Comparison of ENCODE assay signal across 8 cellular contexts in the genomic region with DNA sequence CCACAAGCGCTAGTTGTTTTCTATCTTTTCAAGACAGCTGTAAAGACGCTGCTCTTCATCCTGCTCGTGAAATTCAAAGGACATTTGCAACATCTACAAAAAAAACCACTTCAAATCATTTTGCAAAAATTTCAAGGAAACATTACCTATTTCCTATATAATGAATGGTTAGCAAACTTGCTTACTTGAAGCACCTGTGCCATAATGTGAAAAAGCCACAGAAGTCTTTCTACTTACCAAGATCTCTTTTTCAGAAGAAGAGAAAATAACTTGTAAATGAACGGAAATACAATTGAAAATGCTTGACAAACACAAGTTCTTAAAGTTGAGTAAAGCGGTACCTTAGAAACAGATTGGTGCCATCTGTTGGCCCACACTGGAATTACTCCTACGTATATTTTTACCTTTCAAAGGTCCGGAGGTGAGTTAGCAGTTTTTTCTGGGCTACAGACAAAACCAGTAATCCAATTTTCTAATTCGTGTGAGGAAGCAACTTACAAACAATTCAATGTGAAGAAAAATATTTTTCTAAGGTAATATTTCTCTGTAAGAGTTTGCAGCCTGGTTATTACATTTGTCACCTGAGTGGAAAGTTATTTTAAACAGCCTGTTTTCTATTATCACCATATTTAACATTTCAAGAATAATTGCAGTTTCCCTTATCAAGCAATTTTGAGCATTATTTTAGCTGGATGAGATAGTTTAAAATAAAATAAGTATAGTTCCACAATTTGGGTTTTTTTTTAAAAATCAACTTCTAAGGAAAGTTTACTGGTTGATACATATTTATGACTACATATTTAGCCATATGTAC. TPM values are rescaled to one million over a fixed set of nuclear protein-coding genes. Genes with fewer than 3 reads are reported as not detected.
DNase-seq lines count a peak whose midpoint lies in the region; ATAC-seq, FAIRE-seq and TF ChIP-seq lines count a peak whose summit lies in the region.

A gene with protein sequence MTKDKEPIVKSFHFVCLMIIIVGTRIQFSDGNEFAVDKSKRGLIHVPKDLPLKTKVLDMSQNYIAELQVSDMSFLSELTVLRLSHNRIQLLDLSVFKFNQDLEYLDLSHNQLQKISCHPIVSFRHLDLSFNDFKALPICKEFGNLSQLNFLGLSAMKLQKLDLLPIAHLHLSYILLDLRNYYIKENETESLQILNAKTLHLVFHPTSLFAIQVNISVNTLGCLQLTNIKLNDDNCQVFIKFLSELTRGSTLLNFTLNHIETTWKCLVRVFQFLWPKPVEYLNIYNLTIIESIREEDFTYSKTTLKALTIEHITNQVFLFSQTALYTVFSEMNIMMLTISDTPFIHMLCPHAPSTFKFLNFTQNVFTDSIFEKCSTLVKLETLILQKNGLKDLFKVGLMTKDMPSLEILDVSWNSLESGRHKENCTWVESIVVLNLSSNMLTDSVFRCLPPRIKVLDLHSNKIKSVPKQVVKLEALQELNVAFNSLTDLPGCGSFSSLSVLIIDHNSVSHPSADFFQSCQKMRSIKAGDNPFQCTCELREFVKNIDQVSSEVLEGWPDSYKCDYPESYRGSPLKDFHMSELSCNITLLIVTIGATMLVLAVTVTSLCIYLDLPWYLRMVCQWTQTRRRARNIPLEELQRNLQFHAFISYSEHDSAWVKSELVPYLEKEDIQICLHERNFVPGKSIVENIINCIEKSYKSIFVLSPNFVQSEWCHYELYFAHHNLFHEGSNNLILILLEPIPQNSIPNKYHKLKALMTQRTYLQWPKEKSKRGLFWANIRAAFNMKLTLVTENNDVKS (minus strand): TSS at position 294 of the 814 bp plus-strand sequence. CDS start 27,344 bp downstream, outside the sequence.

- peak within 1 kb of the TSS in 1 of 2 experiments; percentile 57; a peak in 2 of 4 replicates for H3K9ac ChIP-seq in K562 (ENCODE audit: insufficient read depth in 1 of 2, low read depth in 2 of 2, low read length in 2 of 2)

- under 1% methylated on average over 8 of the region's 8 CpGs for WGBS in K562 (ENCODE audit: insufficient coverage, low coverage, missing lambda C conversion rate)

- peak; percentile 70 to 76 for TF ChIP-seq RAD21 in K562 (CRISPR knock-in tag; conservative IDR thresholded peaks at IDR 0.05 in 1 of 2, IDR thresholded peaks at IDR 0.05 in 1 of 2)

- H3K4me3 Mint-ChIP-seq in CD4-positive, alpha-beta memory T cell: peak within 1 kb of the TSS; percentile 74 to 87 (median 81)
- H3K4me3 Mint-ChIP-seq in immature natural killer cell: peak within 1 kb of the TSS; percentile 83 to 91 (median 86)

- H2AFZ ChIP-seq in K562 (ENCODE audit: low read depth, low read length): peak within 1 kb of the TSS; percentile 88

- peak within 1 kb of the TSS; percentile 4 to 43 for H3K4me3 ChIP-seq in CD4-positive, alpha-beta memory T cell (ENCODE audit: low read length in 2 of 2)
- peak within 1 kb of the TSS; percentile 20; the same call in 1 of the 2 replicates for H3K4me3 ChIP-seq in K562

- TF ChIP-seq POLR2A in K562 (conservative IDR thresholded peaks at IDR 0.05): no peak

- H3K9me1 ChIP-seq in K562 (ENCODE audit: control insufficient read depth, insufficient read depth, low read length): no peaks in the 10 kb centered on the region

- 0 out of 2 replicates have a peak, but pooled peaks have one; percentile 34 for TF ChIP-seq EP300 in K562 (IDR thresholded peaks at IDR 0.05; ENCODE audit: low read length)

- no peaks in the 10 kb centered on the region for H3K36me3 ChIP-seq in CD4-positive, alpha-beta memory T cell (ENCODE audit: insufficient read depth, low read length)
- H3K36me3 ChIP-seq in K562 (ENCODE audit: control insufficient read depth, insufficient read depth, low read length): no peaks in the 10 kb centered on the region

- H3K9me3 Mint-ChIP-seq in CD4-positive, alpha-beta memory T cell: peaks cover 0 to 6% (median 0%) of the 10 kb centered on the region in 8 donors
- H3K9me3 Mint-ChIP-seq in immature natural killer cell: no peaks in the 10 kb centered on the region

- CTCF ChIA-PET in CD4-positive, alpha-beta memory T cell (lab: Charles Lee; ENCODE audit: partially characterized antibody): interaction anchor here (0.9 to 4.1 kb wide), 12 partner anchors 9 to 794 kb away, joined by 3 to 90 read pairs (median 5); partner anchors contain the start of genes TLR1 and TLR10
- CTCF ChIA-PET in K562 (lab: Yijun Ruan, JAX; ENCODE audit: low intra/inter-chr PET ratio): interaction anchor here (0.6 to 2.1 kb wide), 3 partner anchors 97 to 125 kb away, joined by 4 to 11 read pairs (median 4); no protein-coding TSS in a partner anchor

- no peaks in the 10 kb centered on the region for H3K36me3 Mint-ChIP-seq in CD4-positive, alpha-beta memory T cell
- peaks cover 0 to 4% (median 0%) of the 10 kb centered on the region in 3 donors for H3K36me3 Mint-ChIP-seq in immature natural killer cell

- peak within 1 kb of the TSS; percentile 50 for H3K4me2 ChIP-seq in K562 (ENCODE audit: insufficient read depth, low read length)

- H3K4me1 ChIP-seq in CD4-positive, alpha-beta memory T cell (ENCODE audit: insufficient read depth, low read length): peaks cover 30% of the 10 kb centered on the region
- H3K4me1 ChIP-seq in K562 (replicated peaks in 1 of 2; ENCODE audit: control insufficient read depth in 2 of 2, insufficient read depth in 2 of 2, low read length in 2 of 2): peaks cover 0 to 20% of the 10 kb centered on the region in 2 experiments; a peak in 3 of 5 replicates

- intact Hi-C loops in CD4-positive, alpha-beta memory T cell (cut with micrococcal nuclease): loop anchor here (1.0 to 5.0 kb wide), 6 partner anchors 18 to 794 kb away; partner anchors contain the start of genes TLR1 and TLR10
- intact Hi-C loops in K562 (cut with micrococcal nuclease): loop anchor here (2.0 to 5.0 kb wide), 3 partner anchors 74 to 794 kb away; partner anchors contain the start of gene TLR10

- in situ Hi-C loops in K562 (cut with MboI): no loop called here

- no peaks in the 10 kb centered on the region for H4K20me1 ChIP-seq in K562 (replicated peaks; ENCODE audit: control insufficient read depth, insufficient read depth, low read length)

- TF ChIP-seq CTCF in K562 (IDR thresholded peaks at IDR 0.05 in 2 of 3, conservative IDR thresholded peaks at IDR 0.05 in 1 of 3; ENCODE audit: insufficient read depth in 2 of 3, low read depth in 1 of 3, low read length in 3 of 3): peak; percentile 66 to 87 (median 73)

- ATAC-seq in GM21390 (IDR thresholded peaks at IDR 0.05; ENCODE audit: unreplicated experiment) (peak; percentile 44), K562 (peak; percentile 78), HG02973 (IDR thresholded peaks at IDR 0.05; ENCODE audit: unreplicated experiment) (no peak)

- DNase-seq in CD4-positive, alpha-beta memory T cell: peak; percentile 70 to 81 (median 76)
- DNase-seq in LoVo (ENCODE audit: low spot score): peak; percentile 81
- peak in 4 of 5 experiments; percentile 36 to 86 (median 44) for DNase-seq in T-helper 2 cell
- peak; percentile 51 to 89 (median 60) for DNase-seq in K562 (ENCODE audit: extremely low read depth in 1 of 4, low spot score in 3 of 4)
- peak; percentile 55 to 63 (median 56) for DNase-seq in immature natural killer cell
- peak; percentile 25 to 51 (median 30) for DNase-seq in stimulated activated CD4-positive, alpha-beta T cell treated with anti-CD3 and anti-CD28 coated beads, Interleukin-1b, Interleukin-23, amount 100 ng/mL, for 24 hours (ENCODE audit: low read depth in 4 of 4, low spot score in 1 of 4)

- peak; percentile 95 for FAIRE-seq in K562 (lab: Jason Lieb, UNC)

- no peaks in the 10 kb centered on the region for H3K27me3 ChIP-seq in CD4-positive, alpha-beta memory T cell (ENCODE audit: insufficient read depth, low read length)
- H3K27me3 ChIP-seq in K562 (ENCODE audit: control insufficient read depth in 2 of 2, insufficient read depth in 2 of 2, low read length in 2 of 2): no peaks in the 10 kb centered on the region; a peak in 1 of 5 replicates

- peak within 1 kb of the TSS; percentile 80 to 93 (median 87) for H3K27ac Mint-ChIP-seq in CD4-positive, alpha-beta memory T cell
- H3K27ac Mint-ChIP-seq in immature natural killer cell: peak within 1 kb of the TSS; percentile 53 to 83 (median 68)

- H3K9me3 ChIP-seq in CD4-positive, alpha-beta memory T cell (ENCODE audit: control insufficient read depth in 1 of 2, low read length in 2 of 2): no peaks in the 10 kb centered on the region
- no peaks in the 10 kb centered on the region for H3K9me3 ChIP-seq in K562 (replicated peaks; ENCODE audit: control insufficient read depth, insufficient read depth, low read depth, low read length)

- H3K27me3 Mint-ChIP-seq in CD4-positive, alpha-beta memory T cell: peaks cover 0 to 2% of the 10 kb centered on the region in 2 donors
- H3K27me3 Mint-ChIP-seq in immature natural killer cell (ENCODE audit: low read depth in 3 of 3): peaks cover 0 to 11% (median 0%) of the 10 kb centered on the region in 3 donors

- peak within 1 kb of the TSS; percentile 33 for H3K27ac ChIP-seq in CD4-positive, alpha-beta memory T cell (ENCODE audit: low read depth, low read length)
- H3K27ac ChIP-seq in K562 (ENCODE audit: extremely low read depth, low read depth, low read length): peak within 1 kb of the TSS; percentile 54

- POLR2A ChIA-PET in CD4-positive, alpha-beta memory T cell (lab: Charles Lee; ENCODE audit: partially characterized antibody): interaction anchor here (0.8 to 1.7 kb wide), 10 partner anchors 10 to 202 kb away, joined by 3 to 24 read pairs (median 4); partner anchors contain the start of genes TLR1 and TLR10
- POLR2A ChIA-PET in K562 (lab: Yijun Ruan, JAX): interaction anchor here (1.1 to 1.7 kb wide), 3 partner anchors 13 to 16 kb away, joined by 3 to 5 read pairs (median 5); no protein-coding TSS in a partner anchor

- no TSS peak for BruUV-seq in K562 (replicated peaks; lab: Mats Ljungman, UMichigan)

- no peaks in the 10 kb centered on the region for H3K79me2 ChIP-seq in K562 (ENCODE audit: control insufficient read depth, insufficient read depth, low read length)

- H3K4me1 Mint-ChIP-seq in CD4-positive, alpha-beta memory T cell: peaks cover 24 to 39% (median 31%) of the 10 kb centered on the region in 4 donors
- H3K4me1 Mint-ChIP-seq in immature natural killer cell: peaks cover 13 to 24% of the 10 kb centered on the region in 2 donors

RNA-seq across cellular contexts. Expression of the gene that starts here (rescaled TPM):
- 1 to 10 TPM; 7.3 to 7.7 TPM for total RNA-seq in CD4-positive, alpha-beta memory T cell
- under 1 TPM; 0.03 to 0.89 TPM for polyA plus RNA-seq in CD4-positive, alpha-beta memory T cell
- 1.7 and 5.7 TPM in 2 replicates for total RNA-seq in K562 (2011; cell fraction: chromatin; rRNA removed; ENCODE audit: low replicate concordance)
- total RNA-seq in K562 (2011; cell fraction: nucleolus; rRNA removed): 1.0 and 1.4 TPM in 2 replicates
- 2.3 and 3.6 TPM in 2 replicates for total RNA-seq in K562 (2011; cell fraction: nucleoplasm; rRNA removed)
- total RNA-seq in K562 (2014; rRNA removed) (0.64 and 0.65 TPM in 2 replicates), K562 (2014; rRNA removed; fragmentation: Illumina TruSeq; extraction: Trizol) (1.4 and 1.6 TPM in 2 replicates), K562 (2015; rRNA removed; fragmentation: Illumina TruSeq; extraction: Trizol) (0.68 and 0.91 TPM in 2 replicates), K562 (2021) (0.95 and 1.5 TPM in 2 replicates)
- polyA plus RNA-seq in K562 (2011; rRNA removed) (0.69 and 1.9 TPM in 2 replicates), K562 (2014; fragmentation: Illumina TruSeq; extraction: Trizol) (1.1 and 1.3 TPM in 2 replicates), K562 (2014; fragmentation: Nextera tagmentation; extraction: Ambion mirVana) (under 1 TPM; 0.08 to 0.45 TPM), K562 (2014; rRNA removed) (0.62 and 1.00 TPM in 2 replicates), immature natural killer cell (1 to 10 TPM; 1.9 to 4.8 (median 3.9) TPM)
- 0.36 and 0.41 TPM in 2 replicates for polyA plus RNA-seq in K562 (2011; cell fraction: cytosol; rRNA removed)
- polyA plus RNA-seq in K562 (2011; cell fraction: nucleus; rRNA removed): 0.45 and 0.51 TPM in 2 replicates
- polyA plus RNA-seq in K562 (2012): 0.76 and 1.0 TPM in 2 replicates
- polyA minus RNA-seq in K562 (2011; rRNA and poly(A)+ RNA removed): 1.7 and 2.6 TPM in 2 replicates
- 0.46 and 1.3 TPM in 2 replicates for polyA minus RNA-seq in K562 (2011; cell fraction: cytosol; rRNA and poly(A)+ RNA removed)
- polyA minus RNA-seq in K562 (2011; cell fraction: nucleus; rRNA and poly(A)+ RNA removed): 0.54 and 0.67 TPM in 2 replicates

Comparison
In these comparisons a context has a peak if more than half of its experiments do, and no peak if none do; other contexts are left out.
1. DNase-seq: peak in every context shown above with its lines; median percentile 81 in LoVo; 76 in CD4-positive, alpha-beta memory T cell; 60 in K562; 56 in immature natural killer cell; 44 in T-helper 2 cell; 30 in stimulated activated CD4-positive, alpha-beta T cell treated with anti-CD3 and anti-CD28 coated beads, Interleukin-1b, Interleukin-23, amount 100 ng/mL, for 24 hours.